In the genomic region with DNA sequence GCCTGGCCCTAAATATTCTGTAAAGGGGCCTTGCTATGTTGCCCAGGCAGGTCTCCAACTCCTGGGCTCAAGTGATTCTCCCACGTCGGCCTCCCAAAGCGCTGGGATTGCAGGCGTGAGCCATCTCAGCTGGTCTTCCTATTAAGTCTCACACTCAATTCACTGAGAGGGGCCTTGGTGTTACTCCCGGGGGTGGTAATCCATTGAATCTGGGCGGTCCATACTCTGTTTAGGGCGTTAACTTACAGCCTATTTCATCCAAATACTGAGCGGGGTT, we compare ENCODE assay signal across 1 cellular context.
TF ChIP-seq lines count a peak whose summit lies in the region.

No MANE protein-coding gene starts in this region.

TF ChIP-seq in HCT116, 20 proteins besides CTCF, POLR2A, EP300 and RAD21 (continued from another document):
- TF ChIP-seq TCF7L2 (IDR thresholded peaks at IDR 0.05; ENCODE audit: borderline replicate concordance, extremely low read depth, insufficient read depth, insufficient read length), result no peak
- no peak for TF ChIP-seq CEBPB (IDR thresholded peaks at IDR 0.05; ENCODE audit: low read depth)
- no peak for TF ChIP-seq MAX (IDR thresholded peaks at IDR 0.05)
- no peak for TF ChIP-seq FOSL1 (IDR thresholded peaks at IDR 0.05; ENCODE audit: low read depth)
- TF ChIP-seq, protein P1, sequence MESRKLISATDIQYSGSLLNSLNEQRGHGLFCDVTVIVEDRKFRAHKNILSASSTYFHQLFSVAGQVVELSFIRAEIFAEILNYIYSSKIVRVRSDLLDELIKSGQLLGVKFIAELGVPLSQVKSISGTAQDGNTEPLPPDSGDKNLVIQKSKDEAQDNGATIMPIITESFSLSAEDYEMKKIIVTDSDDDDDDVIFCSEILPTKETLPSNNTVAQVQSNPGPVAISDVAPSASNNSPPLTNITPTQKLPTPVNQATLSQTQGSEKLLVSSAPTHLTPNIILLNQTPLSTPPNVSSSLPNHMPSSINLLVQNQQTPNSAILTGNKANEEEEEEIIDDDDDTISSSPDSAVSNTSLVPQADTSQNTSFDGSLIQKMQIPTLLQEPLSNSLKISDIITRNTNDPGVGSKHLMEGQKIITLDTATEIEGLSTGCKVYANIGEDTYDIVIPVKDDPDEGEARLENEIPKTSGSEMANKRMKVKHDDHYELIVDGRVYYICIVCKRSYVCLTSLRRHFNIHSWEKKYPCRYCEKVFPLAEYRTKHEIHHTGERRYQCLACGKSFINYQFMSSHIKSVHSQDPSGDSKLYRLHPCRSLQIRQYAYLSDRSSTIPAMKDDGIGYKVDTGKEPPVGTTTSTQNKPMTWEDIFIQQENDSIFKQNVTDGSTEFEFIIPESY (IDR thresholded peaks at IDR 0.05; ENCODE audit: extremely low read depth, insufficient replicate concordance, low read length), result no peak
- TF ChIP-seq CBX3 (IDR thresholded peaks at IDR 0.05; ENCODE audit: low read depth), result no peak
- TF ChIP-seq EZH2phosphoT487 (IDR thresholded peaks at IDR 0.05; ENCODE audit: borderline replicate concordance), result no peak
- TF ChIP-seq, protein P2, sequence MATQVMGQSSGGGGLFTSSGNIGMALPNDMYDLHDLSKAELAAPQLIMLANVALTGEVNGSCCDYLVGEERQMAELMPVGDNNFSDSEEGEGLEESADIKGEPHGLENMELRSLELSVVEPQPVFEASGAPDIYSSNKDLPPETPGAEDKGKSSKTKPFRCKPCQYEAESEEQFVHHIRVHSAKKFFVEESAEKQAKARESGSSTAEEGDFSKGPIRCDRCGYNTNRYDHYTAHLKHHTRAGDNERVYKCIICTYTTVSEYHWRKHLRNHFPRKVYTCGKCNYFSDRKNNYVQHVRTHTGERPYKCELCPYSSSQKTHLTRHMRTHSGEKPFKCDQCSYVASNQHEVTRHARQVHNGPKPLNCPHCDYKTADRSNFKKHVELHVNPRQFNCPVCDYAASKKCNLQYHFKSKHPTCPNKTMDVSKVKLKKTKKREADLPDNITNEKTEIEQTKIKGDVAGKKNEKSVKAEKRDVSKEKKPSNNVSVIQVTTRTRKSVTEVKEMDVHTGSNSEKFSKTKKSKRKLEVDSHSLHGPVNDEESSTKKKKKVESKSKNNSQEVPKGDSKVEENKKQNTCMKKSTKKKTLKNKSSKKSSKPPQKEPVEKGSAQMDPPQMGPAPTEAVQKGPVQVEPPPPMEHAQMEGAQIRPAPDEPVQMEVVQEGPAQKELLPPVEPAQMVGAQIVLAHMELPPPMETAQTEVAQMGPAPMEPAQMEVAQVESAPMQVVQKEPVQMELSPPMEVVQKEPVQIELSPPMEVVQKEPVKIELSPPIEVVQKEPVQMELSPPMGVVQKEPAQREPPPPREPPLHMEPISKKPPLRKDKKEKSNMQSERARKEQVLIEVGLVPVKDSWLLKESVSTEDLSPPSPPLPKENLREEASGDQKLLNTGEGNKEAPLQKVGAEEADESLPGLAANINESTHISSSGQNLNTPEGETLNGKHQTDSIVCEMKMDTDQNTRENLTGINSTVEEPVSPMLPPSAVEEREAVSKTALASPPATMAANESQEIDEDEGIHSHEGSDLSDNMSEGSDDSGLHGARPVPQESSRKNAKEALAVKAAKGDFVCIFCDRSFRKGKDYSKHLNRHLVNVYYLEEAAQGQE (IDR thresholded peaks at IDR 0.05; ENCODE audit: low read depth), result no peak
